23 cellular contexts compared by ENCODE assay signal in the genomic region with DNA sequence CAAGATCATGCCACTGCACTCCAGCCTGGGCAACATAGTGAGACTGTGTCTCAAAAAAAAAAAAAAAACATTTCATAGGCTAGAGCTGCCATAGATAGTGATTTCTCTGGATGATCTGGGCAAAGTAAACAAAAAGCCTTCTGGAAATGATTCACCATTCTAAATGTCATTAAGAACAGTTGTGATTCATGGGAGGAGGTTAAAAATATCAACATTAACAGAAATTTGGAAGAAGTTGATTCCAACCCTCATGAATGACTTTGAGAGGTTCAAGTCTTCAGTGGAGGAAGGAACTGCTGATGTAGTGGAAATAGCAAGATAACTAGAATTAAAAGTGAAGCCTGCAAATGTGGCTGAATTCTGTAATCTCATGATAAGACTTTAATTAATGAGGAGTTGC. TPM values are rescaled to one million over a fixed set of nuclear protein-coding genes. Genes with fewer than 3 reads are reported as not detected.
DNase-seq lines count a peak whose midpoint lies in the region; ATAC-seq and TF ChIP-seq lines count a peak whose summit lies in the region.
"Had no signal": no experiment of that assay in that cellular context is flagged by ENCODE, and none has a peak within 500 bp of the region (broad histone marks: within the 10 kb centered on the region; RNA-seq: fewer than 3 reads in every experiment).

No MANE protein-coding gene starts in this region.

- peak overlapping the region; percentile 12 for H3K4me3 ChIP-seq in GM23248
- H3K4me3 ChIP-seq in fibroblast of lung (replicated peaks in 1 of 4; ENCODE audit: control extremely low read depth in 1 of 4, insufficient read depth in 1 of 4, low read depth in 3 of 4, low read length in 4 of 4), result no peak overlapping the region
- no peak overlapping the region for H3K4me3 ChIP-seq in skeletal muscle cell (ENCODE audit: low read depth, low read length)
- H3K4me3 ChIP-seq: ascending aorta, gastroesophageal sphincter, skin epidermis, stomach had no signal

- H3K27ac ChIP-seq in GM23248 (peak overlapping the region; percentile 79), fibroblast of lung (ENCODE audit: insufficient read depth, low read length) (no peak overlapping the region)
- H3K27ac ChIP-seq: ascending aorta, gastroesophageal sphincter had no signal

- ATAC-seq in sciatic nerve (no peak), HG03571 (IDR thresholded peaks at IDR 0.05; ENCODE audit: unreplicated experiment) (no peak), GM18519 (IDR thresholded peaks at IDR 0.05; ENCODE audit: low FRiP score, unreplicated experiment) (no peak)
- ATAC-seq: effector memory CD8-positive, alpha-beta T cell; gastroesophageal sphincter; T-helper 17 cell; WTC11 had no signal

- H2AFZ ChIP-seq in GM23248, result no peak overlapping the region
- H2AFZ ChIP-seq in fibroblast of lung (ENCODE audit: low read length), result no peak overlapping the region

- H4K20me1 ChIP-seq in GM23248 (ENCODE audit: insufficient read depth) (no peaks in the 10 kb centered on the region), fibroblast of lung (ENCODE audit: control insufficient read depth, extremely low read depth, insufficient read depth, low read length) (no peaks in the 10 kb centered on the region)

- peak; percentile 72 for DNase-seq in GM23248
- peak; percentile 9 for DNase-seq in SK-MEL-5 (ENCODE audit: low read depth, low spot score)
- DNase-seq in fibroblast of lung (ENCODE audit: low read depth in 2 of 2), result peak; percentile 26 to 56
- peak; percentile 7 for DNase-seq in skeletal muscle cell (ENCODE audit: low read depth)
- DNase-seq in sciatic nerve (ENCODE audit: low spot score), result no peak
- DNase-seq in GM20000 (ENCODE audit: low spot score), result no peak
- DNase-seq: activated CD4-positive, alpha-beta memory T cell treated with anti-CD3 and anti-CD28 coated beads for 36 hours; activated naive CD4-positive, alpha-beta T cell treated with Interleukin-2 at 50 U/mL for 16 hours; activated T-cell treated with anti-CD3 and anti-CD28 coated beads for 4 hours; effector memory CD8-positive, alpha-beta T cell; H9; KG1; left cardiac atrium; NCI-H524; stimulated activated CD4-positive, alpha-beta T cell treated with anti-CD3 and anti-CD28 coated beads, Interleukin-4, amount 100 ng/mL, for 1 hour; stomach; T-helper 17 cell had no signal

- H3K36me3 ChIP-seq in GM23248 (ENCODE audit: low read depth), result no peaks in the 10 kb centered on the region
- no peaks in the 10 kb centered on the region for H3K36me3 ChIP-seq in fibroblast of lung (ENCODE audit: control insufficient read depth, insufficient read depth, low read length)

- H3F3A ChIP-seq in GM23248 (ENCODE audit: insufficient read depth), result peaks cover 22% of the 10 kb centered on the region

- intact Hi-C loops in sciatic nerve (cut with DNase I), result no loop called here

- H3K4me1 ChIP-seq in GM23248 (ENCODE audit: insufficient read depth) (peaks cover 15% of the 10 kb centered on the region), fibroblast of lung (ENCODE audit: control insufficient read depth, extremely low read depth, insufficient read depth, low read length) (no peaks in the 10 kb centered on the region)
- H3K4me1 ChIP-seq: ascending aorta, gastroesophageal sphincter, stomach had no signal

- H3K79me2 ChIP-seq in GM23248 (ENCODE audit: insufficient read depth) (no peaks in the 10 kb centered on the region), fibroblast of lung (ENCODE audit: control insufficient read depth, insufficient read depth, low read length) (no peaks in the 10 kb centered on the region)

- H3K9me3 ChIP-seq in GM23248 (ENCODE audit: low read depth) (peaks cover 3% of the 10 kb centered on the region), fibroblast of lung (ENCODE audit: control insufficient read depth, insufficient read depth, low read depth, low read length) (no peaks in the 10 kb centered on the region)

- H3K4me2 ChIP-seq in GM23248 (ENCODE audit: unreplicated experiment) (peak overlapping the region; percentile 64), fibroblast of lung (ENCODE audit: extremely low read depth, insufficient read depth, low read length) (no peak overlapping the region)

- in situ Hi-C loops in GM23248 (cut with MboI), result loop anchor here (25.0 kb wide), 1 partner anchor 362 kb away; the partner anchor contains the start of gene NCOA6
- in situ Hi-C loops in SK-MEL-5 (cut with HindIII; ENCODE audit: low pct_unique_long_range_greater_than_20kb, low sequenced_read_pairs), result no loop called here

- H3K9ac ChIP-seq in GM23248 (peak overlapping the region; percentile 20; the same call in 1 of the 2 replicates), fibroblast of lung (ENCODE audit: insufficient read depth, low read length) (no peak overlapping the region)

- H3K27me3 ChIP-seq in GM23248 (replicated peaks; ENCODE audit: insufficient read depth), result no peaks in the 10 kb centered on the region
- no peaks in the 10 kb centered on the region for H3K27me3 ChIP-seq in fibroblast of lung (ENCODE audit: control insufficient read depth, insufficient read depth, low read length)
- H3K27me3 ChIP-seq: ascending aorta, gastroesophageal sphincter, stomach had no signal

- TF ChIP-seq CTCF in fibroblast of lung (conservative IDR thresholded peaks at IDR 0.05 in 1 of 2, IDR thresholded peaks at IDR 0.05 in 1 of 2; ENCODE audit: low read depth in 1 of 2, low read length in 2 of 2), result no peak
- TF ChIP-seq CTCF in GM20000 (IDR thresholded peaks at IDR 0.05; ENCODE audit: extremely low read depth, missing control alignments), result no peak

- H3K9me2 ChIP-seq in GM23248 (ENCODE audit: insufficient read depth), result no peaks in the 10 kb centered on the region

RNA-seq across cellular contexts. Expression of gene MMP24, which starts 26.8 kb away (rescaled TPM):
- 7.1 and 8.5 TPM in 2 replicates for total RNA-seq in GM23248 (2014; rRNA removed; shearing (Covaris generic))
- polyA plus RNA-seq in GM23248 (2016; fragmentation: Nextera tagmentation; extraction: Ambion mirVana), result 0.61 and 0.70 TPM in 2 replicates
- 0.24 and 0.32 TPM in 2 replicates for total RNA-seq in SK-MEL-5 (2014; rRNA removed; shearing (Covaris generic))
- polyA plus RNA-seq in SK-MEL-5 (2015; cell fraction: cytosol; rRNA removed), result 0.24 and 0.37 TPM in 2 replicates
- polyA plus RNA-seq in SK-MEL-5 (2015; cell fraction: nucleus; rRNA removed), result not detected in 2 replicates
- under 0.01 and 0.17 TPM in 2 replicates for total RNA-seq in fibroblast of lung
- polyA plus RNA-seq in fibroblast of lung, result 0.21 and 0.49 TPM in 2 replicates
- 0.33 and 0.59 TPM in 2 replicates for polyA plus RNA-seq in fibroblast of lung (2012)
- polyA minus RNA-seq in fibroblast of lung (ENCODE audit: low replicate concordance), result 0.63 and 2.6 TPM in 2 replicates
- 0.49 TPM for total RNA-seq in sciatic nerve
- total RNA-seq: activated CD4-positive, alpha-beta memory T cell treated with anti-CD3 and anti-CD28 coated beads for 36 hours; ascending aorta had no signal

RNA-seq across cellular contexts. Expression of gene PROCR, which starts 27.8 kb away (rescaled TPM):
- total RNA-seq in GM23248 (2014; rRNA removed; shearing (Covaris generic)), result 34.4 and 44.3 TPM in 2 replicates
- polyA plus RNA-seq in GM23248 (2016; fragmentation: Nextera tagmentation; extraction: Ambion mirVana) (38.5 and 38.7 TPM in 2 replicates), fibroblast of lung (24.5 and 33.5 TPM in 2 replicates)
- total RNA-seq in SK-MEL-5 (2014; rRNA removed; shearing (Covaris generic)), result 41.0 and 45.2 TPM in 2 replicates
- polyA plus RNA-seq in SK-MEL-5 (2015; cell fraction: cytosol; rRNA removed), result 55.9 and 57.7 TPM in 2 replicates
- polyA plus RNA-seq in SK-MEL-5 (2015; cell fraction: nucleus; rRNA removed), result 5.5 and 9.2 TPM in 2 replicates
- total RNA-seq in fibroblast of lung (46.0 and 50.5 TPM in 2 replicates), sciatic nerve (24.0 TPM)
- polyA plus RNA-seq in fibroblast of lung (2012), result 26.1 and 36.7 TPM in 2 replicates
- 18.0 and 18.1 TPM in 2 replicates for polyA minus RNA-seq in fibroblast of lung (ENCODE audit: low replicate concordance)

RNA-seq across cellular contexts. Expression of gene EDEM2, which starts 52.6 kb away (rescaled TPM):
- total RNA-seq in GM23248 (2014; rRNA removed; shearing (Covaris generic)), result 25.8 and 34.9 TPM in 2 replicates
- polyA plus RNA-seq in GM23248 (2016; fragmentation: Nextera tagmentation; extraction: Ambion mirVana) (31.9 and 33.5 TPM in 2 replicates), fibroblast of lung (23.8 and 25.3 TPM in 2 replicates)
- 94.9 and 103 TPM in 2 replicates for total RNA-seq in SK-MEL-5 (2014; rRNA removed; shearing (Covaris generic))
- 62.1 and 75.0 TPM in 2 replicates for polyA plus RNA-seq in SK-MEL-5 (2015; cell fraction: cytosol; rRNA removed)
- 20.9 and 21.8 TPM in 2 replicates for polyA plus RNA-seq in SK-MEL-5 (2015; cell fraction: nucleus; rRNA removed)
- total RNA-seq in fibroblast of lung (61.4 and 99.4 TPM in 2 replicates), sciatic nerve (15.4 TPM)
- polyA plus RNA-seq in fibroblast of lung (2012), result 27.2 and 29.1 TPM in 2 replicates
- 23.5 and 25.9 TPM in 2 replicates for polyA minus RNA-seq in fibroblast of lung (ENCODE audit: low replicate concordance)

Comparison
In these comparisons a context has a peak if more than half of its experiments do, and no peak if none do; other contexts are left out.
1. DNase-seq: peak in GM23248 (single experiment), SK-MEL-5 (single experiment), fibroblast of lung (2 of 2) and skeletal muscle cell (single experiment); none in sciatic nerve (single experiment) and GM20000 (single experiment).